In genomic region chr11:73163638-73164174, GRCh38 we compare ENCODE assay signal across 19 cellular contexts. TPM values are rescaled to one million over a fixed set of nuclear protein-coding genes. Genes with fewer than 3 reads are reported as not detected.
DNase-seq lines count a peak whose midpoint lies in the region; ATAC-seq and TF ChIP-seq lines count a peak whose summit lies in the region.
"Had no signal": no experiment of that assay in that cellular context is flagged by ENCODE, and none has a peak within 500 bp of the region (broad histone marks: within the 10 kb centered on the region; RNA-seq: fewer than 3 reads in every experiment).

No MANE protein-coding gene starts in this region.

- no peaks in the 10 kb centered on the region for H4K20me1 ChIP-seq in IMR-90 (ENCODE audit: insufficient read depth, low read length)

- peak overlapping the region; percentile 33 for H2AK9ac ChIP-seq in IMR-90 (replicated peaks; ENCODE audit: low read depth, low read length, poor library complexity)

- peak overlapping the region; percentile 19 for H2AFZ ChIP-seq in IMR-90 (replicated peaks; ENCODE audit: low read length, poor library complexity)
- H2AFZ ChIP-seq: PC-9 had no signal

- H3K27me3 ChIP-seq in Caco-2 (replicated peaks; ENCODE audit: control insufficient read depth, insufficient read depth, low read length) (no peaks in the 10 kb centered on the region), IMR-90 (ENCODE audit: control insufficient read depth, insufficient read depth, low read length) (no peaks in the 10 kb centered on the region)
- H3K27me3 ChIP-seq: BE2C, SJSA1 had no signal

- H2BK20ac ChIP-seq in IMR-90 (ENCODE audit: low read depth, low read length), result no peak overlapping the region

- no peaks in the 10 kb centered on the region for H3K9me3 ChIP-seq in Caco-2
- no peaks in the 10 kb centered on the region for H3K9me3 ChIP-seq in IMR-90 (ENCODE audit: control insufficient read depth, insufficient read depth, low read length)
- H3K9me3 ChIP-seq: BE2C, SJSA1 had no signal

- peaks cover 0 to 14% of the 10 kb centered on the region in 2 experiments; a peak in 2 of 4 replicates for H3K79me1 ChIP-seq in IMR-90 (ENCODE audit: low read depth in 1 of 2, low read length in 2 of 2)

- no peak overlapping the region for H3K4me2 ChIP-seq in IMR-90 (ENCODE audit: low read depth, low read length)
- H3K4me2 ChIP-seq: PC-9 had no signal

- H3K36me3 Mint-ChIP-seq in Caco-2 (ENCODE audit: insufficient read depth, unreplicated experiment), result no peaks in the 10 kb centered on the region
- peaks cover 6% of the 10 kb centered on the region for H3K36me3 Mint-ChIP-seq in dendritic cell treated with granulocyte-macrophage colony-stimulating factor and Interleukin-4, amounts not matched to agents 40 ng/mL and 50 ng/mL, for 4 days (ENCODE audit: low read depth)
- H3K36me3 Mint-ChIP-seq: CD8-positive, alpha-beta T cell had no signal

- no peak overlapping the region for H3K56ac ChIP-seq in IMR-90 (ENCODE audit: extremely low read depth, insufficient read depth, low read length)

- H3K36me3 ChIP-seq in Caco-2 (ENCODE audit: control insufficient read depth, insufficient read depth, low read length) (no peaks in the 10 kb centered on the region), IMR-90 (ENCODE audit: control insufficient read depth, insufficient read depth, low read length) (no peaks in the 10 kb centered on the region)
- H3K36me3 ChIP-seq: BE2C, SJSA1 had no signal

- no peaks in the 10 kb centered on the region for H3K27me3 Mint-ChIP-seq in Caco-2 (ENCODE audit: insufficient read depth, unreplicated experiment)
- H3K27me3 Mint-ChIP-seq in dendritic cell treated with granulocyte-macrophage colony-stimulating factor and Interleukin-4, amounts not matched to agents 40 ng/mL and 50 ng/mL, for 4 days, result no peaks in the 10 kb centered on the region

- no peak overlapping the region for H2AK5ac ChIP-seq in IMR-90 (ENCODE audit: low read depth, low read length)

- no peak for TF ChIP-seq POLR2A in IMR-90 (IDR thresholded peaks at IDR 0.05; ENCODE audit: low read depth, low read length)

- TF ChIP-seq CTCF in Caco-2 (IDR thresholded peaks at IDR 0.05; ENCODE audit: insufficient read depth in 1 of 2, low read depth in 1 of 2, low read length in 1 of 2, severe bottlenecking in 1 of 2, unreplicated experiment in 1 of 2), result no peak
- no peak for TF ChIP-seq CTCF in IMR-90 (conservative IDR thresholded peaks at IDR 0.05; ENCODE audit: low read depth, low read length)

- H3K4me3 Mint-ChIP-seq in Caco-2 (ENCODE audit: unreplicated experiment), result no peak overlapping the region
- H3K4me3 Mint-ChIP-seq in dendritic cell treated with granulocyte-macrophage colony-stimulating factor and Interleukin-4, amounts not matched to agents 40 ng/mL and 50 ng/mL, for 4 days, result no peak overlapping the region
- H3K4me3 Mint-ChIP-seq: CD8-positive, alpha-beta T cell; HFFc6 had no signal

- peak overlapping the region; percentile 1; the same call in 1 of the 2 replicates for H3K18ac ChIP-seq in IMR-90 (ENCODE audit: low read depth, low read length)

- H4K8ac ChIP-seq in IMR-90 (ENCODE audit: low read depth in 2 of 2, low read length in 2 of 2), result no peak overlapping the region

- dilution Hi-C loops in IMR-90 (cut with HindIII; ENCODE audit: low sequenced_read_pairs, unreplicated experiment), result no loop called here

- peak overlapping the region; percentile 48; the same call in 1 of the 2 replicates for H3K14ac ChIP-seq in IMR-90 (replicated peaks; ENCODE audit: low read depth, low read length)

- WGBS in IMR-90 (ENCODE audit: extremely low coverage in 2 of 2, insufficient read length in 1 of 2), 2 experiments, result 20% methylated on average over 1 of the region's 2 CpGs; no CpG with 5 or more reads in 1 of the 2 experiments

- POLR2A ChIA-PET in Caco-2 (lab: Charles Lee) (no interaction called here), IMR-90 (lab: Charles Lee; ENCODE audit: unreplicated experiment) (no interaction called here)

- H2BK15ac ChIP-seq in IMR-90 (ENCODE audit: low read depth, low read length), result no peak overlapping the region

- no peak overlapping the region for H3K4me3 ChIP-seq in Caco-2 (ENCODE audit: low read depth, low read length)
- no peak overlapping the region for H3K4me3 ChIP-seq in IMR-90 (ENCODE audit: insufficient read depth, low read depth, low read length)
- H3K4me3 ChIP-seq: PC-9, SJSA1 had no signal

- H3K4ac ChIP-seq in IMR-90 (ENCODE audit: low read depth, low read length), result no peak overlapping the region

- H3K9me3 Mint-ChIP-seq in Caco-2 (ENCODE audit: unreplicated experiment), result no peaks in the 10 kb centered on the region
- H3K9me3 Mint-ChIP-seq in dendritic cell treated with granulocyte-macrophage colony-stimulating factor and Interleukin-4, amounts not matched to agents 40 ng/mL and 50 ng/mL, for 4 days, result no peaks in the 10 kb centered on the region
- H3K9me3 Mint-ChIP-seq: CD8-positive, alpha-beta T cell; HFFc6 had no signal

- no peak overlapping the region for H3K9ac ChIP-seq in IMR-90 (ENCODE audit: low read depth, low read length)

- intact Hi-C loops in Caco-2 (cut with micrococcal nuclease; ENCODE audit: unreplicated experiment) (loop anchor here (10.0 kb wide), 1 partner anchor 1441 kb away; no protein-coding TSS in a partner anchor), IMR-90 (cut with micrococcal nuclease) (no loop called here), sciatic nerve (cut with DNase I) (no loop called here)
- intact Hi-C loops in dendritic cell treated with granulocyte-macrophage colony-stimulating factor and Interleukin-4, amounts not matched to agents 40 ng/mL and 50 ng/mL, for 4 days (cut with micrococcal nuclease), result no loop called here

- no peak overlapping the region; the same call in 1 of the 2 replicates for H4K5ac ChIP-seq in IMR-90 (ENCODE audit: low read depth, low read length)

- ATAC-seq in IMR-90 (ENCODE audit: low read depth) (peak; percentile 19; the same call in 1 of the 2 replicates), sciatic nerve (no peak), GM21526 (IDR thresholded peaks at IDR 0.05; ENCODE audit: low FRiP score, unreplicated experiment) (no peak), GM19351 (IDR thresholded peaks at IDR 0.05; ENCODE audit: unreplicated experiment) (no peak), HG02852 (IDR thresholded peaks at IDR 0.05; ENCODE audit: unreplicated experiment) (no peak)
- ATAC-seq: CD8-positive, alpha-beta T cell had no signal

- DNase-seq in Caco-2 (peak in 1 of 2 experiments; percentile 59), IMR-90 (no peak), sciatic nerve (ENCODE audit: low spot score) (peak; percentile 2)
- DNase-seq: BE2C; CD8-positive, alpha-beta T cell; DMS79 treated with DMSO at 0.1 percent for 48 hours; GF-D8; HFFc6; NCI-H1436; NCI-H2029; NCI-H2171; NCI-H446 treated with DMSO at 0.1 percent for 48 hours; NCI-H748 treated with DMSO at 0.1 percent for 48 hours; PC-9 had no signal

- CTCF ChIA-PET in Caco-2 (lab: Charles Lee), result interaction anchor here (0.6 to 1.5 kb wide), 6 partner anchors 14 to 332 kb away, joined by 3 to 9 read pairs (median 4); partner anchors contain the start of gene FCHSD2
- CTCF ChIA-PET in IMR-90 (lab: Yijun Ruan, JAX), result interaction anchor here (3.1 kb wide), 1 partner anchor 14 kb away, joined by 10 read pairs; no protein-coding TSS in a partner anchor

- no peak overlapping the region for H4K91ac ChIP-seq in IMR-90 (ENCODE audit: insufficient read depth, low read depth, low read length)

- H3K27ac Mint-ChIP-seq in Caco-2 (ENCODE audit: unreplicated experiment), result peak overlapping the region; percentile 8
- H3K27ac Mint-ChIP-seq in dendritic cell treated with granulocyte-macrophage colony-stimulating factor and Interleukin-4, amounts not matched to agents 40 ng/mL and 50 ng/mL, for 4 days, result peak overlapping the region; percentile 84
- H3K27ac Mint-ChIP-seq: CD8-positive, alpha-beta T cell had no signal

- H3K4me1 ChIP-seq in Caco-2 (peaks cover 31% of the 10 kb centered on the region), IMR-90 (ENCODE audit: control insufficient read depth, insufficient read depth, low read length) (peaks cover 24% of the 10 kb centered on the region)

- no peak overlapping the region for H2BK120ac ChIP-seq in IMR-90 (ENCODE audit: low read depth, low read length)

- BruUV-seq in Caco-2 (replicated peaks; lab: Mats Ljungman, UMichigan), result no TSS peak
- BruUV-seq in IMR-90 (replicated peaks; lab: Mats Ljungman, UMichigan), result no TSS peak

- peaks cover 20% of the 10 kb centered on the region for H3K4me1 Mint-ChIP-seq in Caco-2 (ENCODE audit: low read depth, unreplicated experiment)
- peaks cover 71% of the 10 kb centered on the region for H3K4me1 Mint-ChIP-seq in dendritic cell treated with granulocyte-macrophage colony-stimulating factor and Interleukin-4, amounts not matched to agents 40 ng/mL and 50 ng/mL, for 4 days (ENCODE audit: low read depth)

- no peak for TF ChIP-seq RAD21 in IMR-90 (IDR thresholded peaks at IDR 0.05; ENCODE audit: low read length)

- H3K9me1 ChIP-seq in IMR-90 (ENCODE audit: insufficient read depth, low read length), result peaks cover 19% of the 10 kb centered on the region

- peak overlapping the region; percentile 45 for H2BK5ac ChIP-seq in IMR-90 (ENCODE audit: low read depth, low read length, poor library complexity, severe bottlenecking)

- in situ Hi-C loops in IMR-90 (cut with MboI; ENCODE audit: low sequenced_read_pairs), result no loop called here

- no peak overlapping the region for H3K27ac ChIP-seq in IMR-90 (ENCODE audit: insufficient read depth, low read length)
- H3K27ac ChIP-seq: PC-9, SJSA1 had no signal

- no peak overlapping the region for H3K23ac ChIP-seq in IMR-90 (ENCODE audit: low read depth, low read length)

TF ChIP-seq in IMR-90, 13 proteins besides CTCF, POLR2A, EP300 and RAD21 (continues in another document):
- TF ChIP-seq RFX5 (IDR thresholded peaks at IDR 0.05; ENCODE audit: low read depth, low read length), result no peak
- TF ChIP-seq MAFK (IDR thresholded peaks at IDR 0.05; ENCODE audit: low read depth, low read length), result no peak
- TF ChIP-seq CEBPB (IDR thresholded peaks at IDR 0.05; ENCODE audit: low read depth, low read length), result no peak
- no peak for TF ChIP-seq MAZ (IDR thresholded peaks at IDR 0.05; ENCODE audit: borderline replicate concordance, low read depth, low read length)
- TF ChIP-seq BHLHE40 (IDR thresholded peaks at IDR 0.05; ENCODE audit: low read depth, low read length), result no peak
- no peak for TF ChIP-seq CHD1 (IDR thresholded peaks at IDR 0.05; ENCODE audit: low read depth, low read length)
- no peak for TF ChIP-seq RCOR1 (IDR thresholded peaks at IDR 0.05; ENCODE audit: insufficient replicate concordance, low read length)

RNA-seq across cellular contexts. Expression of gene FCHSD2, which starts 21.6 kb away (rescaled TPM):
- total RNA-seq in Caco-2 (2022), result 27.2 and 32.7 TPM in 2 replicates
- total RNA-seq in IMR-90 (2012; rRNA removed), result 5.9 and 8.9 TPM in 2 replicates
- polyA plus RNA-seq in IMR-90 (2012; rRNA removed), result 16.6 and 18.7 TPM in 2 replicates
- polyA plus RNA-seq in IMR-90 (2012; cell fraction: cytosol; rRNA removed), result 6.0 and 7.2 TPM in 2 replicates
- 11.2 and 40.5 TPM in 2 replicates for polyA plus RNA-seq in IMR-90 (2012; cell fraction: nucleus; rRNA removed; ENCODE audit: low replicate concordance)
- 64.7 TPM for total RNA-seq in sciatic nerve

RNA-seq across cellular contexts. Expression of gene P2RY2, which starts 54.4 kb away (rescaled TPM):
- total RNA-seq in Caco-2 (2022) (10.4 and 11.4 TPM in 2 replicates), IMR-90 (2012; rRNA removed) (not detected in 2 replicates), sciatic nerve (12.3 TPM)
- polyA plus RNA-seq in IMR-90 (2012; rRNA removed), result 0.06 TPM in 1 of 2 replicates, not detected in the other
- polyA plus RNA-seq in IMR-90 (2012; cell fraction: cytosol; rRNA removed), result 0.02 TPM in 1 of 2 replicates, not detected in the other
- 0.07 TPM in 1 of 2 replicates, not detected in the other for polyA plus RNA-seq in IMR-90 (2012; cell fraction: nucleus; rRNA removed; ENCODE audit: low replicate concordance)
- total RNA-seq: CD8-positive, alpha-beta T cell; SJSA1 had no signal

Comparison
In these comparisons a context has a peak if more than half of its experiments do, and no peak if none do; other contexts are left out.
1. RNA of gene P2RY2, which starts 54.4 kb away (total RNA-seq): 12.3 TPM in sciatic nerve (single experiment) and 10.4 to 11.4 TPM in Caco-2; not detected in IMR-90; every median in the first group is over 10 times any median in the second.